In genomic region chr5:92779536-92779935, GRCh38 we compare ENCODE assay signal across 29 cellular contexts.
"Had no signal": no experiment of that assay in that cellular context is flagged by ENCODE, and none has a peak within 500 bp of the region (broad histone marks: within the 10 kb centered on the region; RNA-seq: fewer than 3 reads in every experiment).

No MANE protein-coding gene starts in this region.

- H3K36me3 ChIP-seq: brain microvascular endothelial cell, esophagus squamous epithelium had no signal

- H3K4me3 ChIP-seq: esophagus squamous epithelium had no signal

- DNase-seq: activated CD4-positive, alpha-beta memory T cell treated with anti-CD3 and anti-CD28 coated beads, Interleukin-2, amount 10 ng/mL, durations not matched to agents 7 days and 5 days; activated CD4-positive, alpha-beta T cell treated with anti-CD3 and anti-CD28 coated beads for 1 hour; activated CD4-positive, alpha-beta T cell treated with anti-CD3 and anti-CD28 coated beads for 4 hours; activated CD4-positive, alpha-beta T cell treated with anti-CD3 and anti-CD28 coated beads, Interleukin-2, amount 10 ng/mL, durations not matched to agents 7 days and 5 days; activated CD4-positive, alpha-beta T cell treated with anti-CD3 and anti-CD28 coated beads, Interleukin-2, amount 50 U/mL, for 4 hours; activated effector memory CD4-positive, alpha-beta T cell treated with Interleukin-2 at 50 U/mL for 16 hours; activated gamma-delta T cell treated with Interleukin-2 at 50 U/mL for 16 hours; activated naive CD4-positive, alpha-beta T cell treated with anti-CD3 and anti-CD28 coated beads, Interleukin-2, amount 50 U/mL, for 16 hours; activated naive CD4-positive, alpha-beta T cell treated with Interleukin-2 at 50 U/mL for 16 hours; activated T-cell treated with anti-CD3 and anti-CD28 coated beads, Interleukin-2, amount 50 U/mL, for 4 hours; amniotic stem cell; anterior cingulate cortex; brain microvascular endothelial cell; cortex of kidney; dermis blood vessel endothelial cell; effector CD4-positive, alpha-beta T cell; effector memory CD8-positive, alpha-beta T cell; esophagus squamous epithelium; head of caudate nucleus; hippocampal formation; T-helper 2 cell had no signal

- H3K27ac ChIP-seq: brain microvascular endothelial cell, epithelial cell of prostate, esophagus squamous epithelium, VCaP had no signal

- H3K27me3 ChIP-seq: brain microvascular endothelial cell, esophagus squamous epithelium had no signal

- H3K9me3 ChIP-seq: esophagus squamous epithelium had no signal

- FAIRE-seq: astrocyte, bronchial epithelial cell, colon, frontal cortex, TTC549 had no signal

- ATAC-seq: activated T-cell treated with anti-CD3 and anti-CD28 coated beads, Interleukin-2, amount 50 U/mL, for 4 hours; activated T-helper 17 cell treated with anti-CD3 and anti-CD28 coated beads, Interleukin-2, amount 50 U/mL, for 72 hours; effector memory CD8-positive, alpha-beta T cell had no signal
